8 cellular contexts compared by ENCODE assay signal in genomic region chr1:54488065-54488750, GRCh38. TPM values are rescaled to one million over a fixed set of nuclear protein-coding genes. Genes with fewer than 3 reads are reported as not detected.
A peak's percentile ranks its signal among the peaks of the same experiment; 100 is the strongest.
DNase-seq lines count a peak whose midpoint lies in the region; ATAC-seq lines count a peak whose summit lies in the region.

No MANE protein-coding gene starts in this region.

- H3K4me1 Mint-ChIP-seq in activated CD8-positive, alpha-beta T cell treated with anti-CD3 and anti-CD28 coated beads, Interleukin-2, amount 10 ng/mL, durations not matched to agents 7 days and 5 days (ENCODE audit: low read depth) = peaks cover 48% of the 10 kb centered on the region

- H3K27ac Mint-ChIP-seq in activated CD8-positive, alpha-beta T cell treated with anti-CD3 and anti-CD28 coated beads, Interleukin-2, amount 10 ng/mL, durations not matched to agents 7 days and 5 days = peak overlapping the region; percentile 72

- peak overlapping the region; percentile 83 for H3K4me3 Mint-ChIP-seq in activated CD8-positive, alpha-beta T cell treated with anti-CD3 and anti-CD28 coated beads, Interleukin-2, amount 10 ng/mL, durations not matched to agents 7 days and 5 days

- H3K36me3 Mint-ChIP-seq in activated CD8-positive, alpha-beta T cell treated with anti-CD3 and anti-CD28 coated beads, Interleukin-2, amount 10 ng/mL, durations not matched to agents 7 days and 5 days (ENCODE audit: low read depth) = no peaks in the 10 kb centered on the region

- POLR2A ChIA-PET in activated CD8-positive, alpha-beta T cell treated with anti-CD3 and anti-CD28 coated beads, Interleukin-2, amount 10 ng/mL, durations not matched to agents 7 days and 5 days (lab: Charles Lee) = interaction anchor here (1.2 to 3.5 kb wide), 2 partner anchors 81 to 93 kb away, joined by 3 to 34 read pairs; partner anchors contain the start of gene SSBP3

- H3K9me3 Mint-ChIP-seq in activated CD8-positive, alpha-beta T cell treated with anti-CD3 and anti-CD28 coated beads, Interleukin-2, amount 10 ng/mL, durations not matched to agents 7 days and 5 days (ENCODE audit: insufficient read depth) = no peaks in the 10 kb centered on the region

- peak; percentile 50 for ATAC-seq in activated CD8-positive, alpha-beta T cell treated with anti-CD3 and anti-CD28 coated beads, Interleukin-2, amount 10 ng/mL, durations not matched to agents 7 days and 5 days

- CTCF ChIA-PET in activated CD8-positive, alpha-beta T cell treated with anti-CD3 and anti-CD28 coated beads, Interleukin-2, amount 10 ng/mL, durations not matched to agents 7 days and 5 days (lab: Charles Lee) = interaction anchor here (1.0 to 3.5 kb wide), 24 partner anchors 9 to 407 kb away, joined by 3 to 29 read pairs (median 6); partner anchors contain the start of genes CYB5RL, MRPL37 and SSBP3

- peaks cover 27% of the 10 kb centered on the region for H3K27me3 Mint-ChIP-seq in activated CD8-positive, alpha-beta T cell treated with anti-CD3 and anti-CD28 coated beads, Interleukin-2, amount 10 ng/mL, durations not matched to agents 7 days and 5 days (ENCODE audit: low read depth)

- peak; percentile 34 for DNase-seq in NK-92 treated with Interleukin-12 subunit alpha and Interleukin-12 subunit beta, amount 100 ng/mL, for 24 hours (lab: John Stamatoyannopoulos, UW)
- no peak for DNase-seq in NK-92 (lab: John Stamatoyannopoulos, UW; ENCODE audit: unreplicated experiment)
- DNase-seq in HK-2 (ENCODE audit: unreplicated experiment) = peak; percentile 92
- DNase-seq in NCI-H748 treated with DMSO at 0.1 percent for 48 hours (lab: John Stamatoyannopoulos, UW) = peak; percentile 81
- DNase-seq in activated CD8-positive, alpha-beta T cell treated with anti-CD3 and anti-CD28 coated beads, Interleukin-2, amount 10 ng/mL, durations not matched to agents 7 days and 5 days = peak; percentile 77
- peak; percentile 64 for DNase-seq in effector CD4-positive, alpha-beta T cell
- DNase-seq in medulla oblongata (ENCODE audit: extremely low spot score) = peak; percentile 88
- DNase-seq in stimulated activated CD4-positive, alpha-beta T cell treated with anti-CD3 and anti-CD28 coated beads, TNF-alpha, amount 100 ng/mL, for 24 hours (ENCODE audit: low read depth in 3 of 3) = peak; percentile 47 to 76 (median 51)

RNA-seq across cellular contexts. Expression of gene ACOT11, which starts 59.8 kb away (rescaled TPM):
- 1 to 10 TPM; 1.3 to 1.6 TPM for total RNA-seq in activated CD8-positive, alpha-beta T cell treated with anti-CD3 and anti-CD28 coated beads, Interleukin-2, amount 10 ng/mL, durations not matched to agents 7 days and 5 days
